In genomic region chr22:42269407-42270177, GRCh38 we compare ENCODE assay signal across 8 cellular contexts. TPM values are rescaled to one million over a fixed set of nuclear protein-coding genes. Genes with fewer than 3 reads are reported as not detected.
A peak's percentile ranks its signal among the peaks of the same experiment; 100 is the strongest.
DNase-seq lines count a peak whose midpoint lies in the region; ATAC-seq, FAIRE-seq and TF ChIP-seq lines count a peak whose summit lies in the region.

No MANE protein-coding gene starts in this region.

- H3K27ac ChIP-seq in Panc1 (ENCODE audit: low read length): peak overlapping the region; percentile 80
- H3K27ac ChIP-seq in ovary: peak overlapping the region; percentile 18 to 76

- H3K27me3 ChIP-seq in Panc1 (ENCODE audit: control insufficient read depth, insufficient read depth, low read length) (no peaks in the 10 kb centered on the region), ovary (no peaks in the 10 kb centered on the region)

- CTCF ChIA-PET in Panc1 (lab: Charles Lee): no interaction called here

- POLR2A ChIA-PET in Panc1 (lab: Charles Lee): no interaction called here

- no peak for TF ChIP-seq POLR2A in ovary (IDR thresholded peaks at IDR 0.05)

- H3K4me3 ChIP-seq in Panc1 (ENCODE audit: low read depth in 2 of 2, low read length in 2 of 2) (peak overlapping the region; percentile 70 to 72), ovary (peak overlapping the region; percentile 97)

- intact Hi-C loops in CD14-positive monocyte (cut with micrococcal nuclease) (loop anchor here (10.0 kb wide), 1 partner anchor 165 kb away; the partner anchor contains the start of gene NFAM1 (in 2 of the 2)), Panc1 (cut with micrococcal nuclease; ENCODE audit: unreplicated experiment) (loop anchor here (10.0 kb wide), 2 partner anchors 95 to 165 kb away; partner anchors contain the start of gene NFAM1), ovary (cut with DNase I) (loop anchor here in 1 of 4 donors (10.0 kb wide), 1 partner anchor 175 kb away; the partner anchor contains the start of gene NDUFA6)

- H3K4me1 Mint-ChIP-seq in CD14-positive monocyte (peaks cover 31% of the 10 kb centered on the region), type B pancreatic cell (ENCODE audit: unreplicated experiment) (peaks cover 38% of the 10 kb centered on the region)

- TF ChIP-seq EP300 in ovary (IDR thresholded peaks at IDR 0.05): no peak

- in situ Hi-C loops in Panc1 (cut with HindIII; ENCODE audit: low pct_unique_long_range_greater_than_20kb, low sequenced_read_pairs): no loop called here

- H3K36me3 Mint-ChIP-seq in CD14-positive monocyte (peaks cover 5 to 6% of the 10 kb centered on the region in 2 donors), type B pancreatic cell (no peaks in the 10 kb centered on the region)

- H3K9me3 ChIP-seq in Panc1 (ENCODE audit: control insufficient read depth, insufficient read depth, low read depth, low read length) (no peaks in the 10 kb centered on the region), ovary (no peaks in the 10 kb centered on the region)

- H3K4me1 ChIP-seq in Panc1 (ENCODE audit: control insufficient read depth, insufficient read depth, low read length) (peaks cover 39% of the 10 kb centered on the region), ovary (ENCODE audit: insufficient read depth) (peaks cover 6% of the 10 kb centered on the region)

- TF ChIP-seq CTCF in CD14-positive monocyte (IDR thresholded peaks at IDR 0.05): no peak
- 0 out of 2 replicates have a peak, but pooled peaks have one; percentile 13 for TF ChIP-seq CTCF in Panc1 (IDR thresholded peaks at IDR 0.05)
- TF ChIP-seq CTCF in ovary (IDR thresholded peaks at IDR 0.05): no peak
- peak; percentile 18 for TF ChIP-seq CTCF in type B pancreatic cell (conservative IDR thresholded peaks at IDR 0.05)

- peak overlapping the region; percentile 77 to 94 for H3K4me3 Mint-ChIP-seq in CD14-positive monocyte
- peak overlapping the region; percentile 95 for H3K4me3 Mint-ChIP-seq in type B pancreatic cell

- DNase-seq in CD14-positive monocyte (ENCODE audit: low spot score) (no peak), GM19239 (ENCODE audit: insufficient read length, low spot score) (peak; percentile 87), Panc1 (ENCODE audit: low read depth, low spot score) (no peak), frontal cortex (ENCODE audit: low spot score in 2 of 2) (peak; percentile 60 to 64), ovary (peak in 4 of 5 donors; percentile 47 to 61 (median 55)), type B pancreatic cell (ENCODE audit: extremely low spot score, unreplicated experiment) (peak; percentile 79)
- DNase-seq in activated T-helper 9 cell treated with anti-CD3 and anti-CD28 coated beads, Interleukin-2, amount 50 U/mL, for 16 hours (ENCODE audit: low read depth): peak; percentile 63

- BruUV-seq in Panc1 (replicated peaks; lab: Mats Ljungman, UMichigan): no TSS peak

- WGBS in ovary, 3 donors: 0 to 1% (median 0%) methylated on average over 65 to 70 of the region's 70 CpGs

- no peaks in the 10 kb centered on the region for H3K9me3 Mint-ChIP-seq in CD14-positive monocyte
- no peaks in the 10 kb centered on the region for H3K9me3 Mint-ChIP-seq in type B pancreatic cell

- peak; percentile 46 for ATAC-seq in HG03378 (IDR thresholded peaks at IDR 0.05; ENCODE audit: unreplicated experiment)
- ATAC-seq in Panc1: peak; percentile 83

- H3K27ac Mint-ChIP-seq in CD14-positive monocyte (peak overlapping the region in 5 of 7 donors; percentile 37 to 75 (median 61)), type B pancreatic cell (peak overlapping the region; percentile 83)

- FAIRE-seq in GM19239 (lab: Jason Lieb, UNC) (peak; percentile 60), frontal cortex (lab: Jason Lieb, UNC) (no peak)

- H3K27me3 Mint-ChIP-seq in CD14-positive monocyte (ENCODE audit: low read depth in 3 of 3): peaks cover 2 to 8% (median 7%) of the 10 kb centered on the region in 3 donors
- no peaks in the 10 kb centered on the region for H3K27me3 Mint-ChIP-seq in type B pancreatic cell

- H3K36me3 ChIP-seq in Panc1 (ENCODE audit: control insufficient read depth, insufficient read depth, low read length) (no peaks in the 10 kb centered on the region; the same call in none of the 2 replicates), ovary (no peaks in the 10 kb centered on the region)

RNA-seq across cellular contexts. Expression of gene TCF20, which starts 0.9 kb away (rescaled TPM):
- polyA plus RNA-seq in CD14-positive monocyte (under 1 TPM; 0.67 to 0.99 TPM), ovary (10 to 100 TPM; 12.4 to 15.1 TPM)
- total RNA-seq in Panc1 (2021; ENCODE audit: unreplicated experiment) (79.8 TPM), frontal cortex (60.3 TPM), ovary (10 to 100 TPM; 18.1 to 42.0 (median 36.8) TPM), type B pancreatic cell (ENCODE audit: low replicate concordance) (56.5 and 65.1 TPM in 2 replicates)
- polyA plus RNA-seq in Panc1 (2012; ENCODE audit: insufficient read length): 30.0 TPM

Comparison
In these comparisons a context has a peak if more than half of its experiments do, and no peak if none do; other contexts are left out.
1. DNase-seq: peak in GM19239 (single experiment), activated T-helper 9 cell treated with anti-CD3 and anti-CD28 coated beads, Interleukin-2, amount 50 U/mL, for 16 hours (single experiment), frontal cortex (2 of 2), ovary (4 of 5) and type B pancreatic cell (single experiment); none in CD14-positive monocyte (single experiment) and Panc1 (single experiment).
2. CTCF ChIP-seq: peak in Panc1 (single experiment) and type B pancreatic cell (single experiment); none in CD14-positive monocyte (single experiment) and ovary (0 of 3).